In the genomic region with DNA sequence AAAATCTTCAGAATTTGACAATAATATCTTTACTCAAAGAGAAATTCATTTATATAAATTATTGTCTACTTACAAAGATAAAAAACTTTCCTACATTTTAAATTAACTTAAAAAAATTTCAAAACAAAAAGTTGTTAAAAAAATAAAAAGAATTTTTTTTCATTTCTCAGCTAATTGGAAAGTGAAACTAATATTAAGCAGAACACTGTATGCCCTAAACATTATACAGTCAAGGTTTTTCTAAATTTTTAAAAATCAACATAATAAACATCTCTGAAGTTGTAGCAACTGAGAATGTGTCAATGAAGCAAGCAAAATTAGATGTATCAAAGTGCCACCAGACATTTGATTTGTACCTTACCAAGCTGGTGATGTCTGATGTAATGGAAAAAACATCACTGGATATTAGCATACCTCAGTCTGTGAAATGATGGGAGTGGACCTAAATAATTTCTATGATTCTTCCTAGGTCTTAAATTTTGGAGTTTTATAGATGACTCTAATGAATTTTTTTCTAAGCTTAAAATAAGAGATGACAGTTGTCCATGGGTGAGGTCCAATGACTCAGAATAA, we compare ENCODE assay signal across 22 cellular contexts.
DNase-seq lines count a peak whose midpoint lies in the region; ATAC-seq, FAIRE-seq and TF ChIP-seq lines count a peak whose summit lies in the region.
"Had no signal": no experiment of that assay in that cellular context is flagged by ENCODE, and none has a peak within 500 bp of the region (broad histone marks: within the 10 kb centered on the region; RNA-seq: fewer than 3 reads in every experiment).

No MANE protein-coding gene starts in this region.

- H2BK5ac ChIP-seq in mesenchymal stem cell (ENCODE audit: low read depth, low read length, poor library complexity, severe bottlenecking), result no peak overlapping the region

- FAIRE-seq in endometrium (lab: Jason Lieb, UNC), result peak; percentile 60

- no peak overlapping the region for H3K23ac ChIP-seq in mesenchymal stem cell (ENCODE audit: low read length in 2 of 2)

- H3K27ac ChIP-seq in PC-9 (peak overlapping the region; percentile 84), mesenchymal stem cell (ENCODE audit: low read length, poor library complexity, severe bottlenecking) (no peak overlapping the region), right cardiac atrium (ENCODE audit: low read length) (no peak overlapping the region), heart left ventricle (no peak overlapping the region)
- H3K27ac ChIP-seq: gastrocnemius medialis, left lung had no signal

- 0 out of 2 replicates have a peak overlapping the region, but pooled peaks have one; percentile 20 for H3K4me2 ChIP-seq in PC-9
- no peak overlapping the region for H3K4me2 ChIP-seq in mesenchymal stem cell (ENCODE audit: low read length, poor library complexity, severe bottlenecking)

- CTCF ChIA-PET in PC-9 (lab: Charles Lee), result no interaction called here

- no peak overlapping the region for H2BK120ac ChIP-seq in mesenchymal stem cell (ENCODE audit: low read depth, low read length)

- no peaks in the 10 kb centered on the region for H3K79me2 ChIP-seq in PC-9 (ENCODE audit: low read depth)

- no peak overlapping the region for H2AK5ac ChIP-seq in mesenchymal stem cell (ENCODE audit: low read length, severe bottlenecking)

- no peak overlapping the region for H3K14ac ChIP-seq in mesenchymal stem cell (ENCODE audit: low read length in 2 of 2)

- intact Hi-C loops in PC-9 (cut with micrococcal nuclease; ENCODE audit: unreplicated experiment), result no loop called here
- intact Hi-C loops in right cardiac atrium (cut with DNase I), result no loop called here
- intact Hi-C loops in heart left ventricle (cut with DNase I), result loop anchor here in 1 of 10 donors (5.0 kb wide), 1 partner anchor 224 kb away; no protein-coding TSS in a partner anchor

- TF ChIP-seq POLR2A in heart left ventricle (IDR thresholded peaks at IDR 0.05), result no peak

- H3K4ac ChIP-seq in mesenchymal stem cell (ENCODE audit: low read depth in 1 of 2, low read length in 2 of 2), result no peak overlapping the region

- H3K79me1 ChIP-seq in mesenchymal stem cell (replicated peaks; ENCODE audit: low read length, poor library complexity, severe bottlenecking), result no peaks in the 10 kb centered on the region

- peak overlapping the region; percentile 89 for H3K9ac ChIP-seq in mesenchymal stem cell (ENCODE audit: low read length)

- ATAC-seq in right cardiac atrium, result no peak
- no peak for ATAC-seq in heart left ventricle
- ATAC-seq: gastrocnemius medialis; left lung; stimulated activated effector memory CD8-positive, alpha-beta T cell treated with anti-CD3 and anti-CD28 coated beads, Interleukin-12 subunit alpha, Interleukin-12 subunit beta, amount 100 ng/mL, for 72 hours had no signal

- no peaks in the 10 kb centered on the region for H3K27me3 ChIP-seq in PC-9 (ENCODE audit: insufficient read depth, low read depth)
- H3K27me3 ChIP-seq in mesenchymal stem cell (ENCODE audit: control insufficient read depth in 1 of 2, insufficient read depth in 1 of 2, low read length in 2 of 2), result no peaks in the 10 kb centered on the region
- no peaks in the 10 kb centered on the region for H3K27me3 ChIP-seq in right cardiac atrium (ENCODE audit: control insufficient read depth, insufficient read depth)
- H3K27me3 ChIP-seq in heart left ventricle, result no peaks in the 10 kb centered on the region
- H3K27me3 ChIP-seq: gastrocnemius medialis, left lung had no signal

- POLR2A ChIA-PET in PC-9 (lab: Charles Lee; ENCODE audit: unreplicated experiment), result interaction anchor here (0.6 kb wide), 1 partner anchor 15 kb away, joined by 19 read pairs; no protein-coding TSS in a partner anchor

- H3K36me3 ChIP-seq in PC-9 (ENCODE audit: low read depth) (no peaks in the 10 kb centered on the region), mesenchymal stem cell (ENCODE audit: control insufficient read depth in 1 of 2, insufficient read depth in 2 of 2, low read depth in 1 of 2, low read length in 2 of 2) (peaks cover 3 to 41% of the 10 kb centered on the region in 2 experiments), heart left ventricle (peaks cover 0 to 4% (median 0%) of the 10 kb centered on the region in 9 donors)
- H3K36me3 ChIP-seq: gastrocnemius medialis, left lung, thoracic aorta had no signal

- BruUV-seq in PC-9 (replicated peaks; lab: Mats Ljungman, UMichigan), result no TSS peak

- H3K4me1 ChIP-seq in PC-9 (replicated peaks; ENCODE audit: insufficient read depth), result peaks cover 20% of the 10 kb centered on the region
- H3K4me1 ChIP-seq in mesenchymal stem cell (ENCODE audit: control insufficient read depth, insufficient read depth, low read depth, low read length), result peaks cover 1% of the 10 kb centered on the region
- no peaks in the 10 kb centered on the region for H3K4me1 ChIP-seq in right cardiac atrium (ENCODE audit: control insufficient read depth, insufficient read depth, low read length)
- H3K4me1 ChIP-seq in heart left ventricle, result no peaks in the 10 kb centered on the region
- H3K4me1 ChIP-seq: gastrocnemius medialis, left lung had no signal

- no peak overlapping the region for H2AFZ ChIP-seq in PC-9
- H2AFZ ChIP-seq in mesenchymal stem cell (ENCODE audit: low read depth, low read length), result no peak overlapping the region

- no peak overlapping the region for H2BK15ac ChIP-seq in mesenchymal stem cell (ENCODE audit: low read depth, poor library complexity, severe bottlenecking)

- no peak overlapping the region for H3K4me3 ChIP-seq in PC-9
- H3K4me3 ChIP-seq in mesenchymal stem cell (ENCODE audit: insufficient read depth in 1 of 2, low read depth in 1 of 2, low read length in 2 of 2), result no peak overlapping the region
- no peak overlapping the region for H3K4me3 ChIP-seq in right cardiac atrium (ENCODE audit: low read length)
- H3K4me3 ChIP-seq in heart left ventricle, result no peak overlapping the region
- H3K4me3 ChIP-seq: gastrocnemius medialis, left lung, thoracic aorta had no signal

- peaks cover 15% of the 10 kb centered on the region; the same call in 1 of the 2 replicates for H3F3A ChIP-seq in PC-9 (ENCODE audit: insufficient read depth, low read depth)

- H4K8ac ChIP-seq in mesenchymal stem cell (ENCODE audit: low read length), result no peak overlapping the region

- no peak overlapping the region for H2BK12ac ChIP-seq in mesenchymal stem cell (ENCODE audit: low read length in 2 of 2)

- H3K9me2 ChIP-seq in PC-9 (ENCODE audit: insufficient read depth), result no peaks in the 10 kb centered on the region; the same call in 1 of the 2 replicates

- H4K20me1 ChIP-seq in PC-9 (ENCODE audit: insufficient read depth), result no peaks in the 10 kb centered on the region; the same call in 1 of the 2 replicates

- DNase-seq in ELR (ENCODE audit: low read depth) (peak; percentile 16), PC-9 (no peak), mesenchymal stem cell (no peak), right cardiac atrium (no peak), heart left ventricle (no peak), GOT3 (lab: John Stamatoyannopoulos, UW) (no peak), D341Med (ENCODE audit: low spot score) (no peak)
- DNase-seq: activated CD4-positive, alpha-beta T cell treated with anti-CD3 and anti-CD28 coated beads, Interleukin-2, amount 50 U/mL, for 4 hours; activated gamma-delta T cell; amniotic stem cell; DMS53; effector memory CD4-positive, alpha-beta T cell; gastrocnemius medialis; left lung; NCI-H1105; NCI-H2081 treated with DMSO at 0.1 percent for 48 hours; NCI-H524; nucleus accumbens; T-helper 1 cell had no signal

- H4K91ac ChIP-seq in mesenchymal stem cell (ENCODE audit: low read length), result no peak overlapping the region

- no peak overlapping the region for H3K18ac ChIP-seq in mesenchymal stem cell (ENCODE audit: low read depth in 1 of 2, low read length in 2 of 2)

- no peak for TF ChIP-seq CTCF in PC-9 (conservative IDR thresholded peaks at IDR 0.05)
- TF ChIP-seq CTCF in heart left ventricle (IDR thresholded peaks at IDR 0.05), result no peak

- H3K9me3 ChIP-seq in PC-9 (ENCODE audit: insufficient read depth, low read depth) (no peaks in the 10 kb centered on the region), mesenchymal stem cell (ENCODE audit: control insufficient read depth, low read length) (no peaks in the 10 kb centered on the region), right cardiac atrium (ENCODE audit: control insufficient read depth, low read length) (no peaks in the 10 kb centered on the region), heart left ventricle (no peaks in the 10 kb centered on the region)
- H3K9me3 ChIP-seq: gastrocnemius medialis, left lung, thoracic aorta had no signal
